ENCODE assay signal across 8 cellular contexts in the genomic region with DNA sequence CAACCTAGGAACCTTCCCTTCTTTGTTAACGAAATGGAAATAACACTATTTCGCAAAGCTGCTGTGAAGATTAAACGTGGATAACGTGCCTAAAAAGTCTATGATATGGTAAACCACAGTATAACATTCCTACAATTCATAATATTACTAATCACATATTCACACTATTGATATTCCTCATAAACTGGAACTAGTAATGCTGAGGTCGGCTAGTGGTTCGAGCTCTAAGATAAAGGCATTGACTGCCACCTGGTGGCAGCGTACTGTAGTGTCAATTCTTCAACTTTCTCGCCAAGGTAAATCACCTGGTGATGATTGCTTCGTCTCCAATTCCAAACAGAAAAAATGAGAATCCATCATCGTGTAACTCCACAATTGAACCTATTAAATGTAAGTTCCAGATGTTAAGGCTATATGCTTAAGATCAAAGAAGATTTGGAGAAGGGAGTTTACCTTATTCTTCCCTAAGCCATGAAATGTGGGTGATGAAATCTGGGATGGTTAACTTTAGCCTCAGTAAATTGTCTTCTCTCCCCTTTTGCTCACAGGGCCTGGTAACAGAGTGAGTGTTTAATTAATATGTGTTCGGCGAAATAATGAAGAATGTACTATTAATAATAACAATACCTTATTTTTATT.
DNase-seq lines count a peak whose midpoint lies in the region; ATAC-seq and TF ChIP-seq lines count a peak whose summit lies in the region.

No MANE protein-coding gene starts in this region.

- H3K36me3 ChIP-seq in SK-N-MC (ENCODE audit: insufficient read depth, low read length): no peaks in the 10 kb centered on the region

- in situ Hi-C loops in KBM-7 (cut with MboI; ENCODE audit: low pct_unique_long_range_greater_than_20kb, low sequenced_read_pairs): no loop called here

- H3K27ac Mint-ChIP-seq in stimulated activated memory B cell treated with anti-CD40 and anti-IgM and Interleukin-4, amounts not matched to agents 10 μg/mL and 1 μg/mL and 100 μg/mL, for 72 hours: no peak overlapping the region

- no peak overlapping the region for H3K27ac ChIP-seq in SK-N-MC

- H3K4me3 Mint-ChIP-seq in stimulated activated memory B cell treated with anti-CD40 and anti-IgM and Interleukin-4, amounts not matched to agents 10 μg/mL and 1 μg/mL and 100 μg/mL, for 72 hours: no peak overlapping the region

- ATAC-seq in GM19468 (IDR thresholded peaks at IDR 0.05; ENCODE audit: extremely low read depth, unreplicated experiment): peak; percentile 60
- ATAC-seq in stimulated activated memory B cell treated with anti-CD40 and anti-IgM and Interleukin-4, amounts not matched to agents 10 μg/mL and 1 μg/mL and 100 μg/mL, for 72 hours: no peak

- no peak overlapping the region for H3K9ac ChIP-seq in SK-N-MC (ENCODE audit: insufficient read length)

- H3K9me3 ChIP-seq in SK-N-MC (ENCODE audit: low read depth, low read length): no peaks in the 10 kb centered on the region

- no peaks in the 10 kb centered on the region for H3K4me1 Mint-ChIP-seq in stimulated activated memory B cell treated with anti-CD40 and anti-IgM and Interleukin-4, amounts not matched to agents 10 μg/mL and 1 μg/mL and 100 μg/mL, for 72 hours

- H3K36me3 Mint-ChIP-seq in stimulated activated memory B cell treated with anti-CD40 and anti-IgM and Interleukin-4, amounts not matched to agents 10 μg/mL and 1 μg/mL and 100 μg/mL, for 72 hours: no peaks in the 10 kb centered on the region

- H3K4me3 ChIP-seq in SK-N-MC (no peak overlapping the region), fibroblast of mammary gland (ENCODE audit: control insufficient read depth, low read depth, low read length) (no peak overlapping the region)

- peaks cover 8% of the 10 kb centered on the region for H3K9me3 Mint-ChIP-seq in stimulated activated memory B cell treated with anti-CD40 and anti-IgM and Interleukin-4, amounts not matched to agents 10 μg/mL and 1 μg/mL and 100 μg/mL, for 72 hours

- TF ChIP-seq CTCF in fibroblast of mammary gland (conservative IDR thresholded peaks at IDR 0.05; ENCODE audit: control insufficient read depth, insufficient read depth, low read depth, low read length): peak; percentile 76

- DNase-seq in NCI-H2227 (lab: John Stamatoyannopoulos, UW; ENCODE audit: unreplicated experiment): peak; percentile 10
- DNase-seq in NCI-H2227 treated with DMSO at 0.1 percent for 48 hours (lab: John Stamatoyannopoulos, UW): no peak
- DNase-seq in KBM-7: peak; percentile 48
- peak; percentile 26 for DNase-seq in SK-N-MC (ENCODE audit: low read depth, low spot score)
- peak; percentile 47 for DNase-seq in fibroblast of mammary gland (ENCODE audit: low read depth)
- peak; percentile 32 for DNase-seq in putamen (ENCODE audit: low spot score)

- peaks cover 7% of the 10 kb centered on the region for H3K27me3 Mint-ChIP-seq in stimulated activated memory B cell treated with anti-CD40 and anti-IgM and Interleukin-4, amounts not matched to agents 10 μg/mL and 1 μg/mL and 100 μg/mL, for 72 hours
